In the genomic region with DNA sequence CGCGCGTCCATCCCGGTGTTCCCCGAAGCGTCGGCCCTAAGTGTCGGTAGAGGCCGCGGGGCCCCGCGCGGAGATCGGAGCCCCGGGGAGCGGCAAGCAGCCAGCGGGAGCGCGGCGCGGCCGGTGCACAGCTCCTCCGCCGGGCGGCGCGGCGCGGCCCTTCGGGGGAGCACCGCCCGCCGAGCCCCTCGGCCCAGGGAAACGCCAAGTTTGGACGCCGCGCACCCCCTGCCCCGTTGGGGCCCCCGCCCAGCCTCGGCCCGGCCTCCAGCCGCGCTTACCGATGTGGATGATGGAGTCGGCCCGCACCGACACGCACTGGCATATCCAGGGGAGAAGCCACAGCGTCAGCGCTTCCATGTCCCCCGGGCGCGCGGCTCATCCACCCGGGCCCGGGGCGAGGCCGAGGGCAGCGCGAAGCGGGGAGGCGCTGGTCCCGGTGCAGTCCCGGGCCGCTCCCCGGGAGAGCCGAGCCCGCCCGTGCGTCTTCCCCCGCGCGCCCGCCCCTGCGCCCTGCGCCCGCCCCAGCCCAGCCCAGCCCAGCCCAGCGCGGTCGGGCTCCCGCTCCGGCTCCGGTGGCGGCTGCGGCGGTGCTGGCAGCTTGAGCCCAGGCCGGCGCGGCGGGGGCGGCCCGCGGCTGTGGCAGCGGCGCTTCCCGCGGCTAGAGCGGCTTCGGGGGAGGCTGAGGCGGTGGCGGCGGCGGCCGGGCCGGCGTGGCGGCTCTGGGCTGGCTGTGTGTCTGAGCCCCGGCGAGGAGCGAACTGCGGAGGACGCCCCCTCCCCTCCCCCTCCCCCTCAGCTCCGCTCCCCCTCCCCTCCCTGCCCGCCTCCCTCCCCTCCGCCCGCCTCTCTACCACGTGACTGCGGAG, we compare ENCODE assay signal across 9 cellular contexts. TPM values are rescaled to one million over a fixed set of nuclear protein-coding genes. Genes with fewer than 3 reads are reported as not detected.
A peak's percentile ranks its signal among the peaks of the same experiment; 100 is the strongest.
DNase-seq lines count a peak whose midpoint lies in the region; ATAC-seq lines count a peak whose summit lies in the region.
"Had no signal": no experiment of that assay in that cellular context is flagged by ENCODE, and none has a peak within 500 bp of the region (broad histone marks: within the 10 kb centered on the region; RNA-seq: fewer than 3 reads in every experiment).

A gene (minus strand): TSS at position 763 of the 869 bp plus-strand sequence.

- H3K27ac Mint-ChIP-seq in stimulated activated naive CD8-positive, alpha-beta T cell treated with anti-CD3 and anti-CD28 coated beads, Interleukin-15, Interleukin-2, amounts not matched to agents 100 ng/mL and 50 ng/mL, for 24 hours: no peak within 1 kb of the TSS

- peaks cover 11% of the 10 kb centered on the region for H3K4me1 Mint-ChIP-seq in stimulated activated naive CD8-positive, alpha-beta T cell treated with anti-CD3 and anti-CD28 coated beads, Interleukin-15, Interleukin-2, amounts not matched to agents 100 ng/mL and 50 ng/mL, for 24 hours (ENCODE audit: low read depth)

- DNase-seq in AG08395 (ENCODE audit: low spot score) (peak; percentile 37), NCI-H510A treated with DMSO at 0.1 percent for 48 hours (lab: John Stamatoyannopoulos, UW) (peak; percentile 10), caudate nucleus (lab: John Stamatoyannopoulos, UW) (peak in 53 of 61 donors; percentile 46 to 91 (median 76)), left lobe of liver (ENCODE audit: low spot score) (no peak), COR-L47 (lab: John Stamatoyannopoulos, UW) (no peak)

- H3K4me3 Mint-ChIP-seq in stimulated activated naive CD8-positive, alpha-beta T cell treated with anti-CD3 and anti-CD28 coated beads, Interleukin-15, Interleukin-2, amounts not matched to agents 100 ng/mL and 50 ng/mL, for 24 hours: peak within 1 kb of the TSS; percentile 44

- ATAC-seq in GM19025 (IDR thresholded peaks at IDR 0.05; ENCODE audit: low read depth, unreplicated experiment): peak; percentile 26
- ATAC-seq in left lobe of liver: peak; percentile 69
- ATAC-seq in HG03460 (IDR thresholded peaks at IDR 0.05; ENCODE audit: unreplicated experiment): no peak

- H3K36me3 Mint-ChIP-seq in stimulated activated naive CD8-positive, alpha-beta T cell treated with anti-CD3 and anti-CD28 coated beads, Interleukin-15, Interleukin-2, amounts not matched to agents 100 ng/mL and 50 ng/mL, for 24 hours (ENCODE audit: low read depth): no peaks in the 10 kb centered on the region

- H3K27ac ChIP-seq in caudate nucleus (ENCODE audit: low read depth, low read length): peak within 1 kb of the TSS; percentile 82
- H3K27ac ChIP-seq: epithelial cell of prostate had no signal

- H3K27me3 Mint-ChIP-seq in stimulated activated naive CD8-positive, alpha-beta T cell treated with anti-CD3 and anti-CD28 coated beads, Interleukin-15, Interleukin-2, amounts not matched to agents 100 ng/mL and 50 ng/mL, for 24 hours: peaks cover 69% of the 10 kb centered on the region

- H3K9me3 Mint-ChIP-seq in stimulated activated naive CD8-positive, alpha-beta T cell treated with anti-CD3 and anti-CD28 coated beads, Interleukin-15, Interleukin-2, amounts not matched to agents 100 ng/mL and 50 ng/mL, for 24 hours: no peaks in the 10 kb centered on the region

RNA-seq across cellular contexts. Expression of the gene that starts here (rescaled TPM):
- total RNA-seq in left lobe of liver: 0.58 TPM

Comparison
In these comparisons a context has a peak if more than half of its experiments do, and no peak if none do; other contexts are left out.
1. Peak in ATAC-seq in left lobe of liver; RNA of the gene not detected or under 1 TPM.
2. DNase-seq: peak in AG08395 (single experiment), NCI-H510A treated with DMSO at 0.1 percent for 48 hours (single experiment) and caudate nucleus (53 of 61); none in left lobe of liver (single experiment) and COR-L47 (single experiment).